Comparison of ENCODE assay signal across 18 cellular contexts in the genomic region with DNA sequence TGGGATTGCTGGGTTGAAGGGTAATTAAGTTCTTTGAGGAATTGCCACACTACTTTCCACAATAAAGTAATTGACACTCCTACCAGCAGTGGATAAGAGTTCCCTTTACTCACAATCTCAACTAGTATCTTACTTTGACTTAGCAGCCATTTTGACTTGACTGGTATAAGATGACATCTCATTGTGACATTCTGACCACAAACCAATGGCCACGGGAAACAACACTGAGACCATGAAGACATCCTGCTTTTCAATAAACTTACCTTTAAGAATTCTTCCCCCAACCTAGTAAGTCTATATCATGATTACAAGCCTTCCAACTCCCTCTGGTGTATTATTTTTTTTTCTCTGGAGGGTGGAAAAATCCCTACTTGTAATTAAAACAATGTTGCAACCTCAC.
DNase-seq lines count a peak whose midpoint lies in the region; ATAC-seq and TF ChIP-seq lines count a peak whose summit lies in the region.
"Had no signal": no experiment of that assay in that cellular context is flagged by ENCODE, and none has a peak within 500 bp of the region (broad histone marks: within the 10 kb centered on the region; RNA-seq: fewer than 3 reads in every experiment).

No MANE protein-coding gene starts in this region.

- H3K4me3 ChIP-seq in IMR-90 (ENCODE audit: insufficient read depth, low read depth, low read length), result no peak overlapping the region
- H3K4me3 ChIP-seq: left lung, thoracic aorta had no signal

- H3K14ac ChIP-seq in IMR-90 (replicated peaks; ENCODE audit: low read depth, low read length), result no peak overlapping the region

- no peak overlapping the region for H2BK20ac ChIP-seq in IMR-90 (ENCODE audit: low read depth, low read length)

- peak overlapping the region; percentile 42; the same call in 1 of the 2 replicates for H3K18ac ChIP-seq in IMR-90 (ENCODE audit: low read depth, low read length)

- no peak overlapping the region for H3K4ac ChIP-seq in IMR-90 (ENCODE audit: low read depth, low read length)

- no CpG with 5 or more reads among the region's 1 CpG for WGBS in IMR-90 (ENCODE audit: extremely low coverage in 2 of 2, insufficient read length in 1 of 2), 2 experiments

- H4K5ac ChIP-seq in IMR-90 (ENCODE audit: low read depth, low read length), result no peak overlapping the region; the same call in 1 of the 2 replicates

- no peaks in the 10 kb centered on the region for H3K79me1 ChIP-seq in IMR-90 (ENCODE audit: low read depth in 1 of 2, low read length in 2 of 2)

- no peak overlapping the region; a peak in 1 of 4 replicates for H4K8ac ChIP-seq in IMR-90 (ENCODE audit: low read depth in 2 of 2, low read length in 2 of 2)

- H4K20me1 ChIP-seq in IMR-90 (ENCODE audit: insufficient read depth, low read length), result no peaks in the 10 kb centered on the region

- H3K27ac Mint-ChIP-seq in activated CD8-positive, alpha-beta memory T cell treated with anti-CD3 and anti-CD28 coated beads, Interleukin-2, amount 10 ng/mL, durations not matched to agents 7 days and 5 days, result peak overlapping the region; percentile 96
- H3K27ac Mint-ChIP-seq in activated CD8-positive, alpha-beta T cell treated with anti-CD3 and anti-CD28 coated beads, Interleukin-2, amount 10 ng/mL, durations not matched to agents 7 days and 5 days, result peak overlapping the region; percentile 64
- peak overlapping the region; percentile 85 for H3K27ac Mint-ChIP-seq in stimulated activated effector memory CD8-positive, alpha-beta T cell treated with anti-CD3 and anti-CD28 coated beads, Interleukin-12 subunit alpha, Interleukin-12 subunit beta, amount 100 ng/mL, for 72 hours
- H3K27ac Mint-ChIP-seq: activated B cell treated with CpG ODN at 0.5 μM for 24 hours had no signal

- no peak overlapping the region for H3K4me2 ChIP-seq in IMR-90 (ENCODE audit: low read depth, low read length)

- BruUV-seq in IMR-90 (replicated peaks; lab: Mats Ljungman, UMichigan), result no TSS peak

- peaks cover 32% of the 10 kb centered on the region for H3K36me3 Mint-ChIP-seq in activated CD8-positive, alpha-beta memory T cell treated with anti-CD3 and anti-CD28 coated beads, Interleukin-2, amount 10 ng/mL, durations not matched to agents 7 days and 5 days
- H3K36me3 Mint-ChIP-seq in activated CD8-positive, alpha-beta T cell treated with anti-CD3 and anti-CD28 coated beads, Interleukin-2, amount 10 ng/mL, durations not matched to agents 7 days and 5 days (ENCODE audit: low read depth), result peaks cover 33% of the 10 kb centered on the region
- no peaks in the 10 kb centered on the region for H3K36me3 Mint-ChIP-seq in stimulated activated effector memory CD8-positive, alpha-beta T cell treated with anti-CD3 and anti-CD28 coated beads, Interleukin-12 subunit alpha, Interleukin-12 subunit beta, amount 100 ng/mL, for 72 hours

- no peak overlapping the region for H3K56ac ChIP-seq in IMR-90 (ENCODE audit: extremely low read depth, insufficient read depth, low read length)

- H3K27me3 Mint-ChIP-seq in activated CD8-positive, alpha-beta memory T cell treated with anti-CD3 and anti-CD28 coated beads, Interleukin-2, amount 10 ng/mL, durations not matched to agents 7 days and 5 days, result no peaks in the 10 kb centered on the region
- no peaks in the 10 kb centered on the region for H3K27me3 Mint-ChIP-seq in activated CD8-positive, alpha-beta T cell treated with anti-CD3 and anti-CD28 coated beads, Interleukin-2, amount 10 ng/mL, durations not matched to agents 7 days and 5 days (ENCODE audit: low read depth)

- ATAC-seq in activated CD8-positive, alpha-beta memory T cell treated with anti-CD3 and anti-CD28 coated beads, Interleukin-2, amount 10 ng/mL, durations not matched to agents 7 days and 5 days, result peak; percentile 40
- no peak for ATAC-seq in IMR-90 (ENCODE audit: low read depth)
- peak; percentile 38 for ATAC-seq in activated CD8-positive, alpha-beta T cell treated with anti-CD3 and anti-CD28 coated beads, Interleukin-2, amount 10 ng/mL, durations not matched to agents 7 days and 5 days
- peak; percentile 44 for ATAC-seq in stimulated activated effector memory CD8-positive, alpha-beta T cell treated with anti-CD3 and anti-CD28 coated beads, Interleukin-12 subunit alpha, Interleukin-12 subunit beta, amount 100 ng/mL, for 72 hours
- ATAC-seq: activated naive CD4-positive, alpha-beta T cell treated with anti-CD3 and anti-CD28 coated beads, Interleukin-2, amount 50 U/mL, for 72 hours; left lung had no signal

- H3K4me1 Mint-ChIP-seq in activated CD8-positive, alpha-beta memory T cell treated with anti-CD3 and anti-CD28 coated beads, Interleukin-2, amount 10 ng/mL, durations not matched to agents 7 days and 5 days, result peaks cover 62% of the 10 kb centered on the region
- peaks cover 60% of the 10 kb centered on the region for H3K4me1 Mint-ChIP-seq in activated CD8-positive, alpha-beta T cell treated with anti-CD3 and anti-CD28 coated beads, Interleukin-2, amount 10 ng/mL, durations not matched to agents 7 days and 5 days (ENCODE audit: low read depth)
- peaks cover 35% of the 10 kb centered on the region for H3K4me1 Mint-ChIP-seq in stimulated activated effector memory CD8-positive, alpha-beta T cell treated with anti-CD3 and anti-CD28 coated beads, Interleukin-12 subunit alpha, Interleukin-12 subunit beta, amount 100 ng/mL, for 72 hours

- in situ Hi-C loops in IMR-90 (cut with MboI; ENCODE audit: low sequenced_read_pairs), result loop anchor here (25.0 kb wide), 1 partner anchor 96 kb away; no protein-coding TSS in a partner anchor

- peaks cover 7% of the 10 kb centered on the region for H3K9me3 Mint-ChIP-seq in activated CD8-positive, alpha-beta memory T cell treated with anti-CD3 and anti-CD28 coated beads, Interleukin-2, amount 10 ng/mL, durations not matched to agents 7 days and 5 days (ENCODE audit: low read depth)
- peaks cover 5% of the 10 kb centered on the region for H3K9me3 Mint-ChIP-seq in activated CD8-positive, alpha-beta T cell treated with anti-CD3 and anti-CD28 coated beads, Interleukin-2, amount 10 ng/mL, durations not matched to agents 7 days and 5 days (ENCODE audit: insufficient read depth)
- no peaks in the 10 kb centered on the region for H3K9me3 Mint-ChIP-seq in stimulated activated effector memory CD8-positive, alpha-beta T cell treated with anti-CD3 and anti-CD28 coated beads, Interleukin-12 subunit alpha, Interleukin-12 subunit beta, amount 100 ng/mL, for 72 hours

- no peak for TF ChIP-seq POLR2A in IMR-90 (IDR thresholded peaks at IDR 0.05; ENCODE audit: low read depth, low read length)

- TF ChIP-seq CTCF in IMR-90 (conservative IDR thresholded peaks at IDR 0.05; ENCODE audit: low read depth, low read length), result no peak

- H2AFZ ChIP-seq in IMR-90 (replicated peaks; ENCODE audit: low read length, poor library complexity), result no peak overlapping the region

- dilution Hi-C loops in IMR-90 (cut with HindIII; ENCODE audit: low sequenced_read_pairs, unreplicated experiment), result no loop called here

- TF ChIP-seq RAD21 in IMR-90 (IDR thresholded peaks at IDR 0.05; ENCODE audit: low read length), result no peak

- H3K4me3 Mint-ChIP-seq in activated CD8-positive, alpha-beta memory T cell treated with anti-CD3 and anti-CD28 coated beads, Interleukin-2, amount 10 ng/mL, durations not matched to agents 7 days and 5 days, result peak overlapping the region; percentile 26
- H3K4me3 Mint-ChIP-seq in activated CD8-positive, alpha-beta T cell treated with anti-CD3 and anti-CD28 coated beads, Interleukin-2, amount 10 ng/mL, durations not matched to agents 7 days and 5 days, result peak overlapping the region; percentile 19
- no peak overlapping the region for H3K4me3 Mint-ChIP-seq in stimulated activated effector memory CD8-positive, alpha-beta T cell treated with anti-CD3 and anti-CD28 coated beads, Interleukin-12 subunit alpha, Interleukin-12 subunit beta, amount 100 ng/mL, for 72 hours
- H3K4me3 Mint-ChIP-seq: activated B cell treated with CpG ODN at 0.5 μM for 24 hours had no signal

- intact Hi-C loops in IMR-90 (cut with micrococcal nuclease), result no loop called here

- H2AK5ac ChIP-seq in IMR-90 (ENCODE audit: low read depth, low read length), result no peak overlapping the region

- no peak overlapping the region for H4K91ac ChIP-seq in IMR-90 (ENCODE audit: insufficient read depth, low read depth, low read length)

- POLR2A ChIA-PET in IMR-90 (lab: Charles Lee; ENCODE audit: unreplicated experiment), result no interaction called here
- POLR2A ChIA-PET in activated CD8-positive, alpha-beta T cell treated with anti-CD3 and anti-CD28 coated beads, Interleukin-2, amount 10 ng/mL, durations not matched to agents 7 days and 5 days (lab: Charles Lee), result no interaction called here

- peak; percentile 85 for DNase-seq in activated CD8-positive, alpha-beta memory T cell treated with anti-CD3 and anti-CD28 coated beads, Interleukin-2, amount 10 ng/mL, durations not matched to agents 7 days and 5 days
- DNase-seq in activated CD8-positive, alpha-beta memory T cell treated with anti-CD3 and anti-CD28 coated beads, Interleukin-2, amount 50 U/mL, for 48 hours, result no peak
- DNase-seq in IMR-90 (no peak), DMS79 treated with DMSO at 0.1 percent for 48 hours (lab: John Stamatoyannopoulos, UW) (no peak), globus pallidus (ENCODE audit: low spot score) (no peak)
- peak; percentile 78 for DNase-seq in activated CD8-positive, alpha-beta T cell treated with anti-CD3 and anti-CD28 coated beads, Interleukin-2, amount 10 ng/mL, durations not matched to agents 7 days and 5 days
- no peak for DNase-seq in stimulated activated effector memory CD8-positive, alpha-beta T cell treated with anti-CD3 and anti-CD28 coated beads, Interleukin-12 subunit alpha, Interleukin-12 subunit beta, amount 100 ng/mL, for 72 hours (ENCODE audit: low spot score in 2 of 2)
- no peak for DNase-seq in stimulated activated CD4-positive, alpha-beta T cell treated with anti-CD3 and anti-CD28 coated beads, Interleukin-4, amount 100 ng/mL, for 4 hours
- DNase-seq: activated B cell treated with CpG ODN at 0.5 μM for 24 hours; DMS79; left lung; NCI-H1092; NCI-H2081; NCI-H510A treated with DMSO at 0.1 percent for 48 hours; Right ventricle myocardium superior; stimulated activated CD4-positive, alpha-beta T cell treated with anti-CD3 and anti-CD28 coated beads, Interleukin-12 subunit alpha, Interleukin-12 subunit beta, amount 100 ng/mL, for 4 hours had no signal

- H3K9ac ChIP-seq in IMR-90 (ENCODE audit: low read depth, low read length), result no peak overlapping the region

- no peak overlapping the region for H2BK120ac ChIP-seq in IMR-90 (ENCODE audit: low read depth, low read length)

- no peak overlapping the region for H3K27ac ChIP-seq in IMR-90 (ENCODE audit: insufficient read depth, low read length)
- H3K27ac ChIP-seq: thoracic aorta had no signal

- H3K36me3 ChIP-seq in IMR-90 (ENCODE audit: control insufficient read depth, insufficient read depth, low read length), result no peaks in the 10 kb centered on the region
- H3K36me3 ChIP-seq: left lung, thoracic aorta had no signal

- H3K9me1 ChIP-seq in IMR-90 (ENCODE audit: insufficient read depth, low read length), result 0 out of 2 replicates have a peak, but pooled peaks cover 4% of the 10 kb centered on the region

- H2AK9ac ChIP-seq in IMR-90 (replicated peaks; ENCODE audit: low read depth, low read length, poor library complexity), result no peak overlapping the region

- no peaks in the 10 kb centered on the region for H3K27me3 ChIP-seq in IMR-90 (ENCODE audit: control insufficient read depth, insufficient read depth, low read length)
- H3K27me3 ChIP-seq: left lung had no signal

- peaks cover 11% of the 10 kb centered on the region; the same call in 1 of the 2 replicates for H3K4me1 ChIP-seq in IMR-90 (ENCODE audit: control insufficient read depth, insufficient read depth, low read length)

- CTCF ChIA-PET in activated CD8-positive, alpha-beta memory T cell treated with anti-CD3 and anti-CD28 coated beads, Interleukin-2, amount 10 ng/mL, durations not matched to agents 7 days and 5 days (lab: Charles Lee), result interaction anchor here (0.6 to 9.2 kb wide), 4 partner anchors 16 to 277 kb away, joined by 3 to 116 read pairs (median 4); no protein-coding TSS in a partner anchor
- CTCF ChIA-PET in IMR-90 (lab: Yijun Ruan, JAX), result no interaction called here
- CTCF ChIA-PET in activated CD8-positive, alpha-beta T cell treated with anti-CD3 and anti-CD28 coated beads, Interleukin-2, amount 10 ng/mL, durations not matched to agents 7 days and 5 days (lab: Charles Lee), result interaction anchor here (0.7 to 4.8 kb wide), 3 partner anchors 19 to 64 kb away, joined by 3 to 43 read pairs (median 30); no protein-coding TSS in a partner anchor

- H2BK5ac ChIP-seq in IMR-90 (ENCODE audit: low read depth, low read length, poor library complexity, severe bottlenecking), result peak overlapping the region; percentile 61

- no peaks in the 10 kb centered on the region for H3K9me3 ChIP-seq in IMR-90 (ENCODE audit: control insufficient read depth, insufficient read depth, low read length)
- H3K9me3 ChIP-seq: left lung, thoracic aorta had no signal

- H2BK15ac ChIP-seq in IMR-90 (ENCODE audit: low read depth, low read length), result no peak overlapping the region

- no peak overlapping the region for H3K23ac ChIP-seq in IMR-90 (ENCODE audit: low read depth, low read length)

Comparison
In these comparisons a context has a peak if more than half of its experiments do, and no peak if none do; other contexts are left out.
1. DNase-seq: peak in activated CD8-positive, alpha-beta memory T cell treated with anti-CD3 and anti-CD28 coated beads, Interleukin-2, amount 10 ng/mL, durations not matched to agents 7 days and 5 days (single experiment) and activated CD8-positive, alpha-beta T cell treated with anti-CD3 and anti-CD28 coated beads, Interleukin-2, amount 10 ng/mL, durations not matched to agents 7 days and 5 days (single experiment); none in activated CD8-positive, alpha-beta memory T cell treated with anti-CD3 and anti-CD28 coated beads, Interleukin-2, amount 50 U/mL, for 48 hours (single experiment), IMR-90 (single experiment), stimulated activated effector memory CD8-positive, alpha-beta T cell treated with anti-CD3 and anti-CD28 coated beads, Interleukin-12 subunit alpha, Interleukin-12 subunit beta, amount 100 ng/mL, for 72 hours (0 of 2), stimulated activated CD4-positive, alpha-beta T cell treated with anti-CD3 and anti-CD28 coated beads, Interleukin-4, amount 100 ng/mL, for 4 hours (0 of 2), DMS79 treated with DMSO at 0.1 percent for 48 hours (single experiment) and globus pallidus (single experiment).
2. Peak in every context shown above with its lines, with median percentiles within 50 percentile points of each other: H3K27ac Mint-ChIP-seq.